In genomic region chr12:58919271-58920101, GRCh38 we compare ENCODE assay signal across 8 cellular contexts. TPM values are rescaled to one million over a fixed set of nuclear protein-coding genes. Genes with fewer than 3 reads are reported as not detected.
A peak's percentile ranks its signal among the peaks of the same experiment; 100 is the strongest.
DNase-seq lines count a peak whose midpoint lies in the region; ATAC-seq and TF ChIP-seq lines count a peak whose summit lies in the region.

No MANE protein-coding gene starts in this region.

- H3K9me3 Mint-ChIP-seq in CD14-positive monocyte: peaks cover 0 to 13% (median 7%) of the 10 kb centered on the region in 7 donors

- H3K36me3 Mint-ChIP-seq in CD14-positive monocyte: no peaks in the 10 kb centered on the region

- H3K4me3 Mint-ChIP-seq in CD14-positive monocyte: peak overlapping the region in 1 of 2 donors; percentile 70

- H3K9me3 ChIP-seq in thymus (ENCODE audit: control insufficient read depth): no peaks in the 10 kb centered on the region

- 4% methylated on average over 49 of the region's 49 CpGs for WGBS in thymus

- peak; percentile 44 for ATAC-seq in GM19395 (IDR thresholded peaks at IDR 0.05; ENCODE audit: unreplicated experiment)
- peak; percentile 52 for ATAC-seq in left lobe of liver

- H3K4me3 ChIP-seq in AG09309 (ENCODE audit: control insufficient read depth, low read depth, low read length): peak overlapping the region; percentile 80
- H3K4me3 ChIP-seq in choroid plexus epithelial cell (ENCODE audit: low read depth, low read length): peak overlapping the region; percentile 89
- H3K4me3 ChIP-seq in thymus (ENCODE audit: low read length): peak overlapping the region; percentile 38

- TF ChIP-seq CTCF in AG09309 (IDR thresholded peaks at IDR 0.05; ENCODE audit: control insufficient read depth, insufficient read depth, low read depth, low read length, missing control alignments): no peak
- no peak for TF ChIP-seq CTCF in choroid plexus epithelial cell (conservative IDR thresholded peaks at IDR 0.05; ENCODE audit: low read depth, low read length)
- no peak for TF ChIP-seq CTCF in CD14-positive monocyte (IDR thresholded peaks at IDR 0.05)

- peaks cover 31 to 46% (median 35%) of the 10 kb centered on the region in 3 donors for H3K27me3 Mint-ChIP-seq in CD14-positive monocyte (ENCODE audit: low read depth in 3 of 3)

- H3K27ac ChIP-seq in thymus (ENCODE audit: low read depth): peak overlapping the region; percentile 76

- intact Hi-C loops in CD14-positive monocyte (cut with micrococcal nuclease): no loop called here

- no peak overlapping the region for H3K27ac Mint-ChIP-seq in CD14-positive monocyte

- H3K4me1 ChIP-seq in thymus (ENCODE audit: control insufficient read depth, insufficient read depth, low read length): no peaks in the 10 kb centered on the region

- no peaks in the 10 kb centered on the region for H3K36me3 ChIP-seq in thymus (ENCODE audit: control insufficient read depth, insufficient read depth)

- peaks cover 17% of the 10 kb centered on the region for H3K27me3 ChIP-seq in thymus (ENCODE audit: control insufficient read depth, insufficient read depth)

- DNase-seq in AG09309 (ENCODE audit: low read depth) (no peak), NCI-H2029 treated with DMSO at 0.1 percent for 48 hours (lab: John Stamatoyannopoulos, UW) (peak; percentile 53), choroid plexus epithelial cell (ENCODE audit: low read depth) (peak; percentile 71), left lobe of liver (ENCODE audit: low spot score) (no peak), CD14-positive monocyte (ENCODE audit: low spot score) (no peak), KG1 (lab: John Stamatoyannopoulos, UW) (no peak)

- H3K4me1 Mint-ChIP-seq in CD14-positive monocyte: peaks cover 3% of the 10 kb centered on the region

RNA-seq across cellular contexts. Expression of gene LRIG3, which starts 0.8 kb away (rescaled TPM):
- total RNA-seq in left lobe of liver: 10.8 TPM
- 12.5 TPM for polyA plus RNA-seq in thymus
- not detected for polyA plus RNA-seq in CD14-positive monocyte

Comparison
In these comparisons a context has a peak if more than half of its experiments do, and no peak if none do; other contexts are left out.
1. DNase-seq: peak in NCI-H2029 treated with DMSO at 0.1 percent for 48 hours (single experiment) and choroid plexus epithelial cell (single experiment); none in AG09309 (single experiment), left lobe of liver (single experiment), CD14-positive monocyte (single experiment) and KG1 (single experiment).
2. H3K4me3 ChIP-seq: peak in every context shown above with its lines; median percentile 89 in choroid plexus epithelial cell; 80 in AG09309; 38 in thymus.
3. RNA of gene LRIG3, which starts 0.8 kb away (polyA plus RNA-seq): 12.5 TPM in thymus (single experiment); not detected in CD14-positive monocyte; every median in the first group is over 10 times any median in the second.